ENCODE assay signal across 8 cellular contexts in genomic region chr13:106567421-106568224, GRCh38. TPM values are rescaled to one million over a fixed set of nuclear protein-coding genes. Genes with fewer than 3 reads are reported as not detected.
DNase-seq lines count a peak whose midpoint lies in the region; ATAC-seq, FAIRE-seq and TF ChIP-seq lines count a peak whose summit lies in the region.

Gene ARGLU1, minus strand, starts transcription at chr13:106568137. Its CDS starts 218 bp downstream, at chr13:106567919.

- H3K36me3 ChIP-seq in DOHH2 (ENCODE audit: control insufficient read depth, low read length) (peaks cover 42% of the 10 kb centered on the region), neuronal stem cell (replicated peaks in 1 of 2; ENCODE audit: control insufficient read depth in 2 of 2, insufficient read depth in 2 of 2, low read length in 2 of 2) (peaks cover 0 to 12% of the 10 kb centered on the region in 2 donors)

- H2AFZ ChIP-seq in neuronal stem cell (ENCODE audit: low read length) = peak within 1 kb of the TSS; percentile 89

- H3K4me2 ChIP-seq in DOHH2 (ENCODE audit: low read length) (peak within 1 kb of the TSS; percentile 87), neuronal stem cell (ENCODE audit: insufficient read depth, low read length, poor library complexity, severe bottlenecking) (peak within 1 kb of the TSS; percentile 46)

- FAIRE-seq in frontal cortex (lab: Jason Lieb, UNC) = no peak

- peak within 1 kb of the TSS; percentile 77 for H3K4ac ChIP-seq in neuronal stem cell (ENCODE audit: low read length)

- peak within 1 kb of the TSS; percentile 98 for H2BK5ac ChIP-seq in neuronal stem cell (ENCODE audit: low read length)

- no peak within 1 kb of the TSS for H2BK12ac ChIP-seq in neuronal stem cell (ENCODE audit: low read length)

- no peak within 1 kb of the TSS for H4K8ac ChIP-seq in neuronal stem cell (ENCODE audit: low read depth, low read length)

- WGBS in neuronal stem cell (ENCODE audit: extremely low coverage in 2 of 2, insufficient read length in 2 of 2, insufficient replicate concordance in 1 of 2), 2 donors = no CpG with 5 or more reads among the region's 109 CpGs

- peak; percentile 74 for ATAC-seq in GM21737 (IDR thresholded peaks at IDR 0.05; ENCODE audit: unreplicated experiment)

- H3K18ac ChIP-seq in neuronal stem cell (ENCODE audit: low read length) = peak within 1 kb of the TSS; percentile 99

- H3K23ac ChIP-seq in neuronal stem cell (ENCODE audit: low read depth, low read length, poor library complexity) = peak within 1 kb of the TSS; percentile 76

- H3K9me2 ChIP-seq in DOHH2 (replicated peaks; ENCODE audit: control insufficient read depth, low read length) = no peaks in the 10 kb centered on the region

- H3K79me2 ChIP-seq in DOHH2 (ENCODE audit: control insufficient read depth, low read length) = peaks cover 66% of the 10 kb centered on the region

- H3K27me3 ChIP-seq in DOHH2 (ENCODE audit: control insufficient read depth, low read length) (no peaks in the 10 kb centered on the region), neuronal stem cell (ENCODE audit: control insufficient read depth in 3 of 3, insufficient read depth in 3 of 3, low read depth in 1 of 3, low read length in 3 of 3) (no peaks in the 10 kb centered on the region)

- peak within 1 kb of the TSS; percentile 73 for H2BK120ac ChIP-seq in neuronal stem cell (ENCODE audit: low read depth, low read length)

- H3K4me1 ChIP-seq in DOHH2 (ENCODE audit: control insufficient read depth, low read length) (peaks cover 44% of the 10 kb centered on the region), neuronal stem cell (ENCODE audit: control insufficient read depth in 2 of 2, insufficient read depth in 1 of 2, low read depth in 1 of 2, low read length in 2 of 2) (peaks cover 7 to 10% of the 10 kb centered on the region in 2 donors)

- peak within 1 kb of the TSS; percentile 94 for H2AK5ac ChIP-seq in neuronal stem cell (ENCODE audit: low read depth, low read length)

- H3K27ac ChIP-seq in DOHH2 (ENCODE audit: low read depth, low read length) (peak within 1 kb of the TSS; percentile 76), neuronal stem cell (replicated peaks; ENCODE audit: low read length) (peak within 1 kb of the TSS; percentile 78), substantia nigra (ENCODE audit: low read depth, low read length, poor library complexity, severe bottlenecking) (peak within 1 kb of the TSS; percentile 92)

- peak within 1 kb of the TSS; percentile 41 for H4K91ac ChIP-seq in neuronal stem cell (ENCODE audit: low read depth, low read length, poor library complexity)

- H3K14ac ChIP-seq in neuronal stem cell (ENCODE audit: low read length) = peak within 1 kb of the TSS; percentile 92

- peak within 1 kb of the TSS; percentile 99 for H3K9ac ChIP-seq in neuronal stem cell (ENCODE audit: low read depth, low read length, poor library complexity)

- H4K20me1 ChIP-seq in DOHH2 (ENCODE audit: control insufficient read depth, insufficient read depth, low read depth, low read length) = peaks cover 37% of the 10 kb centered on the region

- H3K4me3 ChIP-seq in DOHH2 (ENCODE audit: low read length) (peak within 1 kb of the TSS; percentile 83), neuronal stem cell (ENCODE audit: low read length in 2 of 2) (peak within 1 kb of the TSS; percentile 93 to 99)

- no peaks in the 10 kb centered on the region for H3F3A ChIP-seq in DOHH2 (ENCODE audit: control insufficient read depth, insufficient read depth)

- DNase-seq in KG1 (lab: John Stamatoyannopoulos, UW) (peak; percentile 90), SHP77 treated with DMSO at 0.1 percent for 48 hours (lab: John Stamatoyannopoulos, UW) (peak; percentile 93), frontal cortex (ENCODE audit: low spot score in 2 of 2) (peak; percentile 88 to 91), neuronal stem cell (ENCODE audit: low spot score) (peak; percentile 93), substantia nigra (lab: John Stamatoyannopoulos, UW) (peak; percentile 19 to 97 (median 88))
- peak; percentile 92 for DNase-seq in activated gamma-delta T cell treated with anti-CD3 and anti-CD28 coated beads, Interleukin-2, amount 50 U/mL, for 16 hours (ENCODE audit: low read depth)

- peak within 1 kb of the TSS; percentile 52 for H2BK15ac ChIP-seq in neuronal stem cell (ENCODE audit: low read length)

- H3K9me3 ChIP-seq in DOHH2 (ENCODE audit: control insufficient read depth, insufficient read depth, low read length) = no peaks in the 10 kb centered on the region
- peaks cover 0 to 5% of the 10 kb centered on the region in 2 donors for H3K9me3 ChIP-seq in neuronal stem cell (replicated peaks in 1 of 2; ENCODE audit: control insufficient read depth in 2 of 2, insufficient read depth in 1 of 2, low read depth in 1 of 2, low read length in 2 of 2)

- TF ChIP-seq CTCF in DOHH2 (IDR thresholded peaks at IDR 0.05; ENCODE audit: low read depth, low read length, poor library complexity, severe bottlenecking) = no peak

- H3K79me1 ChIP-seq in neuronal stem cell (ENCODE audit: low read depth, low read length) = no peaks in the 10 kb centered on the region

RNA-seq across cellular contexts. Expression of gene ARGLU1, which starts in this region (rescaled TPM):
- 97.4 TPM for total RNA-seq in frontal cortex
- 248 TPM for polyA plus RNA-seq in neuronal stem cell (2013, experiment 1 of 2)
- 251 TPM for polyA plus RNA-seq in neuronal stem cell (2013, experiment 2 of 2)

Comparison
In these comparisons a context has a peak if more than half of its experiments do, and no peak if none do; other contexts are left out.
1. Peak in every context shown above with its lines: DNase-seq, ATAC-seq, H3K4me3 ChIP-seq and H3K27ac ChIP-seq.